In genomic region chr7:69632280-69632679, GRCh38 we compare ENCODE assay signal across 20 cellular contexts. TPM values are rescaled to one million over a fixed set of nuclear protein-coding genes. Genes with fewer than 3 reads are reported as not detected.
"Had no signal": no experiment of that assay in that cellular context is flagged by ENCODE, and none has a peak within 500 bp of the region (broad histone marks: within the 10 kb centered on the region; RNA-seq: fewer than 3 reads in every experiment).

No MANE protein-coding gene starts in this region.

- H3K9me2 ChIP-seq: SK-N-SH had no signal

- H3K27ac Mint-ChIP-seq: IgD-negative memory B cell had no signal

- H3K9me3 ChIP-seq: SK-N-SH had no signal

- DNase-seq: KBM-7, MV-4-11, NCI-H1048, NCI-H1105, NCI-H1417, NCI-H1436 treated with DMSO at 0.1 percent for 48 hours, NCI-H1694, NCI-H187 treated with DMSO at 0.1 percent for 48 hours, NCI-H2029 treated with DMSO at 0.1 percent for 48 hours, NCI-H2171 treated with DMSO at 0.1 percent for 48 hours, NCI-H345, NCI-H446 treated with DMSO at 0.1 percent for 48 hours, NCI-H510A treated with DMSO at 0.1 percent for 48 hours, NCI-H526, PC-3, SHP77, SK-N-SH had no signal

- H3K9ac ChIP-seq: SK-N-SH had no signal

- H3K4me3 Mint-ChIP-seq: IgD-negative memory B cell had no signal

- H3K27ac ChIP-seq: RWPE1 had no signal

- H3K27me3 Mint-ChIP-seq: IgD-negative memory B cell had no signal

- ATAC-seq: Panc1, PC-3 had no signal

- H3K9me3 Mint-ChIP-seq: IgD-negative memory B cell had no signal

RNA-seq across cellular contexts. Expression of gene AUTS2, which starts 34.0 kb away (rescaled TPM):
- total RNA-seq: PC-3 had no signal
